In genomic region chr19:33377586-33378475, GRCh38 we compare ENCODE assay signal across 12 cellular contexts. TPM values are rescaled to one million over a fixed set of nuclear protein-coding genes. Genes with fewer than 3 reads are reported as not detected.
DNase-seq lines count a peak whose midpoint lies in the region; FAIRE-seq and TF ChIP-seq lines count a peak whose summit lies in the region.
"Had no signal": no experiment of that assay in that cellular context is flagged by ENCODE, and none has a peak within 500 bp of the region (broad histone marks: within the 10 kb centered on the region; RNA-seq: fewer than 3 reads in every experiment).

No MANE protein-coding gene starts in this region.

- H3K27ac Mint-ChIP-seq in Caco-2 (ENCODE audit: unreplicated experiment): peak overlapping the region; percentile 24
- H3K27ac Mint-ChIP-seq in HFFc6: no peak overlapping the region
- H3K27ac Mint-ChIP-seq: activated naive CD8-positive, alpha-beta T cell treated with anti-CD3 and anti-CD28 coated beads for 36 hours had no signal

- no peaks in the 10 kb centered on the region for H3K9me2 ChIP-seq in PC-9 (ENCODE audit: insufficient read depth)

- H3K4me2 ChIP-seq in PC-9: peak overlapping the region; percentile 96

- peaks cover 33% of the 10 kb centered on the region for H3K4me1 ChIP-seq in Caco-2
- H3K4me1 ChIP-seq in PC-9 (replicated peaks; ENCODE audit: insufficient read depth): peaks cover 34% of the 10 kb centered on the region

- intact Hi-C loops in Caco-2 (cut with micrococcal nuclease; ENCODE audit: unreplicated experiment) (loop anchor here (2.0 kb wide), 1 partner anchor 45 kb away; no protein-coding TSS in a partner anchor), PC-9 (cut with micrococcal nuclease; ENCODE audit: unreplicated experiment) (no loop called here)

- CTCF ChIA-PET in Caco-2 (lab: Charles Lee): no interaction called here
- CTCF ChIA-PET in PC-9 (lab: Charles Lee): interaction anchor here (0.5 to 0.6 kb wide), 2 partner anchors 9 to 419 kb away, joined by 3 to 5 read pairs; no protein-coding TSS in a partner anchor

- DNase-seq in Caco-2 (peak in 1 of 2 experiments; percentile 11), PC-9 (no peak), fibroblast of pulmonary artery (ENCODE audit: low read depth) (peak; percentile 38), retina (peak; percentile 53), HFFc6 (no peak), GM12891 (ENCODE audit: insufficient read length, low spot score) (no peak), NCI-H1105 treated with DMSO at 0.1 percent for 48 hours (lab: John Stamatoyannopoulos, UW) (no peak)
- DNase-seq in activated CD4-positive, alpha-beta T cell treated with anti-CD3 and anti-CD28 coated beads, Interleukin-2, amount 50 U/mL, for 48 hours: no peak
- DNase-seq: activated naive CD8-positive, alpha-beta T cell treated with anti-CD3 and anti-CD28 coated beads for 36 hours; GDM1; Karpas-422; occipital lobe had no signal

- peak overlapping the region; percentile 98 for H3K27ac ChIP-seq in PC-9

- no peak overlapping the region for H2AFZ ChIP-seq in PC-9

- BruUV-seq in Caco-2 (replicated peaks; lab: Mats Ljungman, UMichigan) (no TSS peak), PC-9 (replicated peaks; lab: Mats Ljungman, UMichigan) (no TSS peak)

- peaks cover 80% of the 10 kb centered on the region for H3K36me3 Mint-ChIP-seq in Caco-2 (ENCODE audit: insufficient read depth, unreplicated experiment)
- H3K36me3 Mint-ChIP-seq in HFFc6 (ENCODE audit: low read depth): peaks cover 19% of the 10 kb centered on the region

- 0 out of 2 replicates have a peak, but pooled peaks cover 3% of the 10 kb centered on the region for H3K9me3 ChIP-seq in Caco-2
- H3K9me3 ChIP-seq in PC-9 (ENCODE audit: insufficient read depth, low read depth): no peaks in the 10 kb centered on the region

- H3K4me1 Mint-ChIP-seq in Caco-2 (ENCODE audit: low read depth, unreplicated experiment) (peaks cover 43% of the 10 kb centered on the region), HFFc6 (ENCODE audit: low read depth) (peaks cover 39% of the 10 kb centered on the region)

- H3K79me2 ChIP-seq in PC-9 (ENCODE audit: low read depth): peaks cover 84% of the 10 kb centered on the region

- H3F3A ChIP-seq in PC-9 (ENCODE audit: insufficient read depth, low read depth): peaks cover 40% of the 10 kb centered on the region; the same call in 1 of the 2 replicates

- no peak for TF ChIP-seq CTCF in Caco-2 (IDR thresholded peaks at IDR 0.05; ENCODE audit: insufficient read depth in 1 of 2, low read depth in 1 of 2, low read length in 1 of 2, severe bottlenecking in 1 of 2, unreplicated experiment in 1 of 2)
- no peak for TF ChIP-seq CTCF in PC-9 (conservative IDR thresholded peaks at IDR 0.05)
- no peak for TF ChIP-seq CTCF in fibroblast of pulmonary artery (IDR thresholded peaks at IDR 0.05; ENCODE audit: low read length, missing control alignments)
- TF ChIP-seq CTCF in HFFc6 (IDR thresholded peaks at IDR 0.05): no peak

- H3K27me3 ChIP-seq in Caco-2 (replicated peaks; ENCODE audit: control insufficient read depth, insufficient read depth, low read length): no peaks in the 10 kb centered on the region
- H3K27me3 ChIP-seq in PC-9 (ENCODE audit: insufficient read depth, low read depth): no peaks in the 10 kb centered on the region

- H4K20me1 ChIP-seq in PC-9 (ENCODE audit: insufficient read depth): peaks cover 79% of the 10 kb centered on the region

- H3K27me3 Mint-ChIP-seq in Caco-2 (ENCODE audit: insufficient read depth, unreplicated experiment): no peaks in the 10 kb centered on the region
- H3K27me3 Mint-ChIP-seq in HFFc6 (ENCODE audit: insufficient read depth): peaks cover 4% of the 10 kb centered on the region
- H3K27me3 Mint-ChIP-seq: activated naive CD8-positive, alpha-beta T cell treated with anti-CD3 and anti-CD28 coated beads for 36 hours had no signal

- TF ChIP-seq POLR2A in GM12891 (IDR thresholded peaks at IDR 0.05; ENCODE audit: low read depth, low read length): no peak

- H3K4me3 ChIP-seq in Caco-2 (ENCODE audit: low read depth, low read length) (no peak overlapping the region), PC-9 (peak overlapping the region; percentile 95; the same call in 1 of the 2 replicates), fibroblast of pulmonary artery (replicated peaks; ENCODE audit: low read depth, low read length) (no peak overlapping the region)

- no peak overlapping the region for H3K4me3 Mint-ChIP-seq in Caco-2 (ENCODE audit: unreplicated experiment)
- H3K4me3 Mint-ChIP-seq in HFFc6: no peak overlapping the region

- POLR2A ChIA-PET in Caco-2 (lab: Charles Lee) (interaction anchor here (0.6 kb wide), 2 partner anchors 75 to 202 kb away, joined by 3 read pairs; partner anchors contain the start of gene CEBPA), PC-9 (lab: Charles Lee; ENCODE audit: unreplicated experiment) (interaction anchor here (0.6 to 0.7 kb wide), 2 partner anchors 67 to 981 kb away, joined by 3 to 4 read pairs; no protein-coding TSS in a partner anchor)

- H3K36me3 ChIP-seq in Caco-2 (ENCODE audit: control insufficient read depth, insufficient read depth, low read length) (peaks cover 3% of the 10 kb centered on the region), PC-9 (ENCODE audit: low read depth) (peaks cover 30% of the 10 kb centered on the region)

- FAIRE-seq in GM12891 (lab: Jason Lieb, UNC): no peak

- H3K9me3 Mint-ChIP-seq in Caco-2 (ENCODE audit: unreplicated experiment) (no peaks in the 10 kb centered on the region), HFFc6 (no peaks in the 10 kb centered on the region)
- H3K9me3 Mint-ChIP-seq: activated naive CD8-positive, alpha-beta T cell treated with anti-CD3 and anti-CD28 coated beads for 36 hours had no signal

TF ChIP-seq in GM12891, 5 proteins besides CTCF, POLR2A, EP300 and RAD21:
- no peak for TF ChIP-seq TAF1 (IDR thresholded peaks at IDR 0.05; ENCODE audit: low read depth, low read length)
- TF ChIP-seq SPI1 (IDR thresholded peaks at IDR 0.05; ENCODE audit: low read depth, low read length): no peak
- no peak for TF ChIP-seq PAX5 (IDR thresholded peaks at IDR 0.05; ENCODE audit: insufficient read depth, low read length, severe bottlenecking)
- no peak for TF ChIP-seq POU2F2 (IDR thresholded peaks at IDR 0.05; ENCODE audit: low read depth, low read length)
- TF ChIP-seq POLR2AphosphoS5 (IDR thresholded peaks at IDR 0.05; ENCODE audit: low read depth, low read length): no peak

RNA-seq across cellular contexts. Expression of gene CEBPG, which starts 4.3 kb away (rescaled TPM):
- total RNA-seq in Caco-2 (2022): 74.9 and 79.4 TPM in 2 replicates
- 31.0 and 33.4 TPM in 2 replicates for total RNA-seq in PC-9 (2021)
- total RNA-seq in HFFc6 (2021; fragmentation: NEBNext Ultra II Directional; extraction: Animal tissue kit (Norgen Biotek cat#: 25700)): 10 to 100 TPM; 10.0 to 11.2 (median 10.4) TPM
- 9.6 TPM for polyA plus RNA-seq in GM12891 (2012; ENCODE audit: low read depth, missing spikeins)

Comparison
In these comparisons a context has a peak if more than half of its experiments do, and no peak if none do; other contexts are left out.
1. DNase-seq: peak in fibroblast of pulmonary artery (single experiment) and retina (single experiment); none in PC-9 (0 of 2), HFFc6 (single experiment), GM12891 (single experiment), activated CD4-positive, alpha-beta T cell treated with anti-CD3 and anti-CD28 coated beads, Interleukin-2, amount 50 U/mL, for 48 hours (0 of 2) and NCI-H1105 treated with DMSO at 0.1 percent for 48 hours (single experiment).